Comparison of ENCODE assay signal across 10 cellular contexts in genomic region chr12:116384629-116385485, GRCh38.
DNase-seq lines count a peak whose midpoint lies in the region; ATAC-seq and TF ChIP-seq lines count a peak whose summit lies in the region.
"Had no signal": no experiment of that assay in that cellular context is flagged by ENCODE, and none has a peak within 500 bp of the region (broad histone marks: within the 10 kb centered on the region; RNA-seq: fewer than 3 reads in every experiment).

No MANE protein-coding gene starts in this region.

- no peaks in the 10 kb centered on the region for H3K36me3 Mint-ChIP-seq in naive thymus-derived CD8-positive, alpha-beta T cell

- H3K27ac ChIP-seq in adrenal gland (no peak overlapping the region), RWPE1 (no peak overlapping the region)

- TF ChIP-seq POLR2A in adrenal gland (IDR thresholded peaks at IDR 0.05), result no peak

- 42 to 65% (median 60%) methylated on average over 3 to 7 of the region's 7 CpGs for WGBS in adrenal gland, 4 donors

- H3K27ac Mint-ChIP-seq in naive thymus-derived CD8-positive, alpha-beta T cell, result no peak overlapping the region

- H3K36me3 ChIP-seq in adrenal gland (replicated peaks in 1 of 2), result no peaks in the 10 kb centered on the region

- H3K4me1 Mint-ChIP-seq in naive thymus-derived CD8-positive, alpha-beta T cell, result peaks cover 0 to 8% (median 6%) of the 10 kb centered on the region in 4 donors

- no peaks in the 10 kb centered on the region for H3K27me3 ChIP-seq in adrenal gland

- peaks cover 0 to 15% of the 10 kb centered on the region in 2 donors for H3K4me1 ChIP-seq in adrenal gland (replicated peaks in 1 of 2)

- no peaks in the 10 kb centered on the region for H3K9me3 Mint-ChIP-seq in naive thymus-derived CD8-positive, alpha-beta T cell

- no peak for TF ChIP-seq CTCF in adrenal gland (IDR thresholded peaks at IDR 0.05)
- TF ChIP-seq CTCF in RWPE1 (conservative IDR thresholded peaks at IDR 0.05; ENCODE audit: low read depth), result no peak

- no peaks in the 10 kb centered on the region for H3K9me3 ChIP-seq in adrenal gland (replicated peaks in 1 of 3)

- DNase-seq in Daoy (ENCODE audit: low read depth) (peak; percentile 64), SKM-1 (lab: John Stamatoyannopoulos, UW; ENCODE audit: unreplicated experiment) (peak; percentile 9), islet precursor cell (peak; percentile 88), adrenal gland (no peak), HuH-7 (ENCODE audit: low spot score) (no peak), RWPE1 (ENCODE audit: low spot score) (no peak)
- DNase-seq in Jurkat, Clone E6-1 (ENCODE audit: low read depth, low spot score), result peak; percentile 12
- DNase-seq in naive thymus-derived CD8-positive, alpha-beta T cell, result no peak
- DNase-seq: cortex of kidney, NCI-H446 had no signal

- H3K4me3 ChIP-seq in Jurkat, Clone E6-1 (ENCODE audit: low read length), result no peak overlapping the region
- no peak overlapping the region for H3K4me3 ChIP-seq in adrenal gland

- no peak for ATAC-seq in naive thymus-derived CD8-positive, alpha-beta T cell

- CTCF ChIA-PET in RWPE1 (lab: Yijun Ruan, JAX), result interaction anchor here (0.6 kb wide), 1 partner anchor 309 kb away, joined by 3 read pairs; no protein-coding TSS in a partner anchor

- intact Hi-C loops in adrenal gland (cut with DNase I), result no loop called here

- H3K4me3 Mint-ChIP-seq in naive thymus-derived CD8-positive, alpha-beta T cell, result no peak overlapping the region

- POLR2A ChIA-PET in RWPE1 (lab: Yijun Ruan, JAX; ENCODE audit: low non-redundant PET), result interaction anchor here (0.7 kb wide), 1 partner anchor 24 kb away, joined by 6 read pairs; no protein-coding TSS in a partner anchor
- POLR2A ChIA-PET in naive thymus-derived CD8-positive, alpha-beta T cell (lab: Charles Lee), result interaction anchor here (0.6 to 0.7 kb wide), 4 partner anchors 18 to 168 kb away, joined by 3 to 5 read pairs (median 4); no protein-coding TSS in a partner anchor

- H3K27me3 Mint-ChIP-seq in naive thymus-derived CD8-positive, alpha-beta T cell, result peaks cover 0 to 5% (median 2%) of the 10 kb centered on the region in 5 donors

Comparison
In these comparisons a context has a peak if more than half of its experiments do, and no peak if none do; other contexts are left out.
1. DNase-seq: peak in Daoy (single experiment), Jurkat, Clone E6-1 (single experiment), SKM-1 (single experiment) and islet precursor cell (single experiment); none in adrenal gland (0 of 7), HuH-7 (single experiment), RWPE1 (single experiment) and naive thymus-derived CD8-positive, alpha-beta T cell (0 of 10).